Comparison of ENCODE assay signal across 17 cellular contexts in the genomic region with DNA sequence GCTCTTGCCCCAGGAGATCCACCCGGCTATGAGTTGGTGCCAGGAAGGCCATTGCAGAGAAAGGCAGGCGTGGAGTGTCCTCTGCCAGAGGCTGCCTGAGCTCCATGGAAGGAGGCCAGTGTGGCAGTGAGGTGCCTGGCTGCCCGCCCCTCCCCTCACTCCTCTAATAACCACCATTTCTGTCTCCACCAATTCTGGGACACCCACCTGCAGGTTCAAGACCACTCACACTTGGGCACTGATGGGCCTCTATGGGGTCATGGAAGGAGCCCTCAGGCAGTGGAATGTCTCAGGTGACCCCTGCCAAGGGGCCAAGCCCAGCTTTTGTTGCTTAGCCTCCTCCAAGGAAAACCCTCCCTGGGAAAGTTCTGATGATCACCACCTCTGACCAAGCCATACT.
DNase-seq lines count a peak whose midpoint lies in the region; ATAC-seq and TF ChIP-seq lines count a peak whose summit lies in the region.
"Had no signal": no experiment of that assay in that cellular context is flagged by ENCODE, and none has a peak within 500 bp of the region (broad histone marks: within the 10 kb centered on the region; RNA-seq: fewer than 3 reads in every experiment).

No MANE protein-coding gene starts in this region.

- intact Hi-C loops in colonic mucosa (cut with DNase I): no loop called here

- H3K4me1 ChIP-seq in GM23338 (ENCODE audit: insufficient read depth) (no peaks in the 10 kb centered on the region; the same call in 1 of the 2 replicates), colonic mucosa (no peaks in the 10 kb centered on the region), lung (ENCODE audit: control insufficient read depth in 2 of 2, insufficient read depth in 2 of 2, low read length in 2 of 2) (no peaks in the 10 kb centered on the region), H9 (ENCODE audit: insufficient read depth, low read length) (no peaks in the 10 kb centered on the region; the same call in 1 of the 2 replicates)

- no peak overlapping the region for H2AK5ac ChIP-seq in H9 (ENCODE audit: insufficient read length, low read length)

- 87 to 94% methylated on average over 3 of the region's 3 CpGs for WGBS in lung, 2 donors
- WGBS in H9 (ENCODE audit: extremely low coverage, insufficient read length, low lambda C conversion rate): no CpG with 5 or more reads among the region's 3 CpGs

- peaks cover 6% of the 10 kb centered on the region; the same call in 1 of the 2 replicates for H3K9me2 ChIP-seq in GM23338 (ENCODE audit: insufficient read depth)

- no peak overlapping the region for H3K27ac Mint-ChIP-seq in GM23338
- H3K27ac Mint-ChIP-seq in type B pancreatic cell: no peak overlapping the region
- no peak overlapping the region; a peak in 1 of 7 replicates for H3K27ac Mint-ChIP-seq in H9
- H3K27ac Mint-ChIP-seq: B cell; CD8-positive, alpha-beta T cell had no signal

- H3K9me3 Mint-ChIP-seq in GM23338 (peaks cover 32% of the 10 kb centered on the region), type B pancreatic cell (peaks cover 9% of the 10 kb centered on the region), H9 (peaks cover 16 to 17% of the 10 kb centered on the region in 2 experiments)

- H4K20me1 ChIP-seq in GM23338 (replicated peaks; ENCODE audit: insufficient read depth) (no peaks in the 10 kb centered on the region), H9 (ENCODE audit: control insufficient read depth, insufficient read depth, insufficient read length) (no peaks in the 10 kb centered on the region)
- H4K20me1 ChIP-seq: BLaER1 treated with 17β-estradiol and CSF1 and Interleukin-3, amounts not matched to agents 10 nM and 100 nM had no signal

- H3K79me1 ChIP-seq in H9 (ENCODE audit: insufficient read depth, low read depth, low read length, poor library complexity, severe bottlenecking): no peaks in the 10 kb centered on the region

- no peak overlapping the region for H3K18ac ChIP-seq in H9 (ENCODE audit: insufficient read length, low read depth, low read length)

- H4K5ac ChIP-seq in H9 (ENCODE audit: insufficient read length, low read depth, low read length): no peak overlapping the region

- H3K56ac ChIP-seq in H9 (ENCODE audit: insufficient read length, low read depth, low read length): no peak overlapping the region

- H3K27me3 Mint-ChIP-seq in GM23338 (ENCODE audit: insufficient read depth, low read depth, poor library complexity) (no peaks in the 10 kb centered on the region), type B pancreatic cell (no peaks in the 10 kb centered on the region), H9 (ENCODE audit: low read depth) (peaks cover 11% of the 10 kb centered on the region)
- H3K27me3 Mint-ChIP-seq: B cell had no signal

- no peak overlapping the region for H2BK20ac ChIP-seq in H9 (ENCODE audit: low read depth, low read length, poor library complexity, severe bottlenecking)

- H3K4ac ChIP-seq in H9 (ENCODE audit: low read depth, low read length): no peak overlapping the region

- H2BK15ac ChIP-seq in H9 (ENCODE audit: low read depth, low read length): no peak overlapping the region

- H3K4me1 Mint-ChIP-seq in GM23338: peaks cover 4% of the 10 kb centered on the region
- H3K4me1 Mint-ChIP-seq in type B pancreatic cell (ENCODE audit: unreplicated experiment): peaks cover 5% of the 10 kb centered on the region
- H3K4me1 Mint-ChIP-seq in H9: peaks cover 15 to 18% of the 10 kb centered on the region in 2 experiments
- H3K4me1 Mint-ChIP-seq: B cell had no signal

- H3K9me3 ChIP-seq in colonic mucosa (no peaks in the 10 kb centered on the region), lung (ENCODE audit: control insufficient read depth in 2 of 2, insufficient read depth in 1 of 2, low read length in 1 of 2) (peaks cover 3 to 4% of the 10 kb centered on the region in 2 donors), H9 (ENCODE audit: control insufficient read depth, low read depth, low read length) (no peaks in the 10 kb centered on the region)

- H3K27ac ChIP-seq in GM23338 (ENCODE audit: low read depth): no peak overlapping the region
- no peak overlapping the region for H3K27ac ChIP-seq in colonic mucosa
- no peak overlapping the region for H3K27ac ChIP-seq in lung (ENCODE audit: low read depth in 1 of 2, low read length in 1 of 2)
- no peak overlapping the region for H3K27ac ChIP-seq in H9 (ENCODE audit: insufficient read length, low read depth, low read length)
- H3K27ac ChIP-seq: HL-60 had no signal

- H3K9ac ChIP-seq in colonic mucosa (ENCODE audit: low read depth in 2 of 2, low read length in 2 of 2): no peak overlapping the region
- H3K9ac ChIP-seq in H9 (ENCODE audit: extremely low read depth, insufficient read length, low read length): no peak overlapping the region
- H3K9ac ChIP-seq: BLaER1 treated with 17β-estradiol and CSF1 and Interleukin-3, amounts not matched to agents 10 nM and 100 nM had no signal

- no peak overlapping the region for H4K8ac ChIP-seq in H9 (replicated peaks; ENCODE audit: insufficient read length, low read depth, low read length)

- H2BK120ac ChIP-seq in H9 (ENCODE audit: low read depth, low read length, poor library complexity, severe bottlenecking): no peak overlapping the region

- no peak overlapping the region for H3T11ph ChIP-seq in H9 (ENCODE audit: low read length)

- H3K79me2 ChIP-seq in GM23338 (replicated peaks; ENCODE audit: insufficient read depth) (no peaks in the 10 kb centered on the region), H9 (ENCODE audit: insufficient read depth, low read length) (no peaks in the 10 kb centered on the region)

- H3K23me2 ChIP-seq in H9 (ENCODE audit: insufficient read length, low read depth, low read length, poor library complexity, severe bottlenecking): no peaks in the 10 kb centered on the region

- H3K4me3 ChIP-seq in GM23338: no peak overlapping the region
- H3K4me3 ChIP-seq in colonic mucosa: no peak overlapping the region
- no peak overlapping the region for H3K4me3 ChIP-seq in lung
- H3K4me3 ChIP-seq: BLaER1 treated with 17β-estradiol and CSF1 and Interleukin-3, amounts not matched to agents 10 nM and 100 nM had no signal

- DNase-seq in GM23338 (ENCODE audit: low spot score) (no peak), colonic mucosa (peak; percentile 12), lung (ENCODE audit: low spot score) (peak; percentile 11), type B pancreatic cell (ENCODE audit: extremely low spot score, unreplicated experiment) (peak; percentile 47), H9 (no peak), NCI-H1417 treated with DMSO at 0.1 percent for 48 hours (lab: John Stamatoyannopoulos, UW) (no peak)
- DNase-seq: Calu3, DMS79 treated with DMSO at 0.1 percent for 48 hours, GF-D8, GOT3, HCEC 1CT, IMR-90 had no signal

- H3K4me2 ChIP-seq in GM23338 (no peak overlapping the region), H9 (ENCODE audit: insufficient read depth, insufficient read length, low read length) (no peak overlapping the region)

- no peak overlapping the region for H3K23ac ChIP-seq in H9 (ENCODE audit: insufficient read length, low read depth, low read length)

- no peak overlapping the region for H3K4me3 Mint-ChIP-seq in GM23338
- no peak overlapping the region for H3K4me3 Mint-ChIP-seq in type B pancreatic cell
- no peak overlapping the region for H3K4me3 Mint-ChIP-seq in H9
- H3K4me3 Mint-ChIP-seq: B cell; CD8-positive, alpha-beta T cell had no signal

- no peaks in the 10 kb centered on the region for H3F3A ChIP-seq in GM23338 (replicated peaks; ENCODE audit: low read depth)

- H3K36me3 Mint-ChIP-seq in GM23338 (ENCODE audit: low read depth) (peaks cover 16% of the 10 kb centered on the region; the same call in 2 of the 3 replicates), type B pancreatic cell (peaks cover 5% of the 10 kb centered on the region), H9 (ENCODE audit: insufficient read depth in 1 of 3, low read depth in 3 of 3) (peaks cover 0 to 17% (median 8%) of the 10 kb centered on the region in 3 experiments; a peak in 6 of 7 replicates)
- H3K36me3 Mint-ChIP-seq: CD8-positive, alpha-beta T cell had no signal

- no peak for TF ChIP-seq CTCF in GM23338 (conservative IDR thresholded peaks at IDR 0.05; ENCODE audit: low read depth in 2 of 2)
- TF ChIP-seq CTCF in colonic mucosa (IDR thresholded peaks at IDR 0.05): no peak
- no peak for TF ChIP-seq CTCF in lung (IDR thresholded peaks at IDR 0.05; ENCODE audit: control extremely low read depth, extremely low read depth)
- TF ChIP-seq CTCF in type B pancreatic cell (conservative IDR thresholded peaks at IDR 0.05): no peak
- no peak for TF ChIP-seq CTCF in H9 (conservative IDR thresholded peaks at IDR 0.05)

- no peak overlapping the region for H2BK12ac ChIP-seq in H9 (ENCODE audit: insufficient read length, low read depth, low read length)

- H3K27me3 ChIP-seq in GM23338 (ENCODE audit: insufficient read depth) (no peaks in the 10 kb centered on the region), colonic mucosa (no peaks in the 10 kb centered on the region), lung (ENCODE audit: control insufficient read depth, insufficient read depth) (no peaks in the 10 kb centered on the region), H9 (ENCODE audit: insufficient read depth, low read length) (no peaks in the 10 kb centered on the region)
- H3K27me3 ChIP-seq: BLaER1 treated with 17β-estradiol and CSF1 and Interleukin-3, amounts not matched to agents 10 nM and 100 nM had no signal

- no peak overlapping the region for H3K14ac ChIP-seq in H9 (ENCODE audit: insufficient read depth, low read length)

- 0 out of 2 replicates have a peak overlapping the region, but pooled peaks have one; percentile 8 for H2AFZ ChIP-seq in GM23338
- H2AFZ ChIP-seq in H9 (ENCODE audit: low read length): no peak overlapping the region

- ATAC-seq in GM23338 (no peak), lung (ENCODE audit: insufficient read depth, low FRiP score) (no peak), HG02763 (IDR thresholded peaks at IDR 0.05; ENCODE audit: unreplicated experiment) (no peak)
- ATAC-seq: CD8-positive, alpha-beta T cell had no signal

- H3K36me3 ChIP-seq in GM23338 (ENCODE audit: insufficient read depth): no peaks in the 10 kb centered on the region
- no peaks in the 10 kb centered on the region for H3K36me3 ChIP-seq in colonic mucosa
- no peaks in the 10 kb centered on the region for H3K36me3 ChIP-seq in lung (ENCODE audit: control insufficient read depth in 2 of 2, insufficient read depth in 2 of 2, low read length in 2 of 2)

- H2BK5ac ChIP-seq in H9 (ENCODE audit: insufficient read length, low read length): no peak overlapping the region

- H4K91ac ChIP-seq in H9 (ENCODE audit: insufficient read length, low read depth, low read length): no peak overlapping the region

Comparison
In these comparisons a context has a peak if more than half of its experiments do, and no peak if none do; other contexts are left out.
1. DNase-seq: peak in colonic mucosa (single experiment), lung (single experiment) and type B pancreatic cell (single experiment); none in GM23338 (single experiment), H9 (single experiment) and NCI-H1417 treated with DMSO at 0.1 percent for 48 hours (single experiment).